ENCODE assay signal across 20 cellular contexts in the genomic region with DNA sequence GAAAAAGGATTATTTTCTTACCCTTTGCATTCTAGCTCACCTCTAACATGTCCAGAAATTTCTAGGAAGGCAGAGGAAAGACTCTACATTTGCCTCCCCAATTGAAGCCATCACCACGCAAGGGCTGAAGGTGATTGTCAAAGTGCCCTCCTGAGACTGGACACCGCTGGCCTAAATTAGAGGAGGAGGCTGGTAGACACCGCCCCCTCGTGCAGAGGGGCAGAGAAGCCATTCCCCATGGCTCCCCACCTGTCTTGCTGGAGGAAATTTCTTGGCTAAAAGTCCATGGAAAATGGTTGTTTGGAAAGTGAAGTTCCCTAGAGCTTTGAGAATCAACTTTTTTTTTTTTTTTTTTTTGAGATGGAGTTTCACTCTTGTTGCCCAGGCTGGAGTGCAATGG. TPM values are rescaled to one million over a fixed set of nuclear protein-coding genes. Genes with fewer than 3 reads are reported as not detected.
DNase-seq lines count a peak whose midpoint lies in the region; ATAC-seq and TF ChIP-seq lines count a peak whose summit lies in the region.
"Had no signal": no experiment of that assay in that cellular context is flagged by ENCODE, and none has a peak within 500 bp of the region (broad histone marks: within the 10 kb centered on the region; RNA-seq: fewer than 3 reads in every experiment).

No MANE protein-coding gene starts in this region.

- DNase-seq in heart left ventricle (no peak), left cardiac atrium (no peak), IMR-90 (no peak), endothelial cell (ENCODE audit: low spot score) (no peak), retina (no peak), upper lobe of left lung (no peak), ACHN (no peak)
- DNase-seq: 8988T; CD4-positive, CD25-positive, alpha-beta regulatory T cell; DMS79; Karpas-422; NCI-H1694; NCI-H2081; NCI-H2171; NCI-H345; RPMI8226; SK-N-SH had no signal

- H3K23ac ChIP-seq in IMR-90 (ENCODE audit: low read depth, low read length): no peak overlapping the region

- TF ChIP-seq EP300 in upper lobe of left lung (IDR thresholded peaks at IDR 0.05): no peak

- intact Hi-C loops in heart left ventricle (cut with DNase I) (no loop called here), left cardiac atrium (cut with DNase I) (no loop called here), IMR-90 (cut with micrococcal nuclease) (no loop called here)

- 0 out of 2 replicates have a peak overlapping the region, but pooled peaks have one; percentile 8 for H3K14ac ChIP-seq in IMR-90 (replicated peaks; ENCODE audit: low read depth, low read length)

- no peak overlapping the region for H2BK5ac ChIP-seq in IMR-90 (ENCODE audit: low read depth, low read length, poor library complexity, severe bottlenecking)

- H2AFZ ChIP-seq in IMR-90 (replicated peaks; ENCODE audit: low read length, poor library complexity): peak overlapping the region; percentile 25
- H2AFZ ChIP-seq: PC-9 had no signal

- in situ Hi-C loops in IMR-90 (cut with MboI; ENCODE audit: low sequenced_read_pairs): loop anchor here (25.0 kb wide), 1 partner anchor 564 kb away; no protein-coding TSS in a partner anchor
- in situ Hi-C loops in ACHN (cut with HindIII; ENCODE audit: low pct_ligation_motif_present, low pct_unique_long_range_greater_than_20kb, low sequenced_read_pairs): loop anchor here (25.0 kb wide), 1 partner anchor 711 kb away; no protein-coding TSS in a partner anchor

- no peak for TF ChIP-seq POLR2A in heart left ventricle (IDR thresholded peaks at IDR 0.05)
- no peak for TF ChIP-seq POLR2A in IMR-90 (IDR thresholded peaks at IDR 0.05; ENCODE audit: low read depth, low read length)
- no peak for TF ChIP-seq POLR2A in upper lobe of left lung (IDR thresholded peaks at IDR 0.05)

- H2BK15ac ChIP-seq in IMR-90 (ENCODE audit: low read depth, low read length): no peak overlapping the region

- no peaks in the 10 kb centered on the region for H3K36me3 Mint-ChIP-seq in endothelial cell (ENCODE audit: low read depth, unreplicated experiment)

- H3K27ac ChIP-seq in heart left ventricle (peak overlapping the region in 10 of 12 donors; percentile 4 to 88 (median 46)), IMR-90 (ENCODE audit: insufficient read depth, low read length) (no peak overlapping the region), skeletal muscle tissue (ENCODE audit: low read depth, low read length) (peak overlapping the region; percentile 11), upper lobe of left lung (no peak overlapping the region)
- H3K27ac ChIP-seq: PC-9 had no signal

- no peak overlapping the region for H2BK120ac ChIP-seq in IMR-90 (ENCODE audit: low read depth, low read length)

- no peak overlapping the region for H3K4me2 ChIP-seq in IMR-90 (ENCODE audit: low read depth, low read length)
- H3K4me2 ChIP-seq: PC-9, SK-N-SH had no signal

- H4K20me1 ChIP-seq in IMR-90 (ENCODE audit: insufficient read depth, low read length): no peaks in the 10 kb centered on the region

- peaks cover 20% of the 10 kb centered on the region for H3K4me1 Mint-ChIP-seq in endothelial cell (ENCODE audit: unreplicated experiment)

- ATAC-seq in heart left ventricle (peak in 1 of 4 donors; percentile 23), left cardiac atrium (no peak), IMR-90 (ENCODE audit: low read depth) (no peak), upper lobe of left lung (ENCODE audit: low FRiP score in 2 of 2) (no peak)

- H3K27me3 Mint-ChIP-seq in endothelial cell (ENCODE audit: unreplicated experiment): peaks cover 2% of the 10 kb centered on the region
- H3K27me3 Mint-ChIP-seq: CD4-positive, CD25-positive, alpha-beta regulatory T cell had no signal

- peaks cover 3% of the 10 kb centered on the region; the same call in 1 of the 2 replicates for H3K9me1 ChIP-seq in IMR-90 (ENCODE audit: insufficient read depth, low read length)

- peak overlapping the region; percentile 92 for H3K27ac Mint-ChIP-seq in endothelial cell (ENCODE audit: unreplicated experiment)
- H3K27ac Mint-ChIP-seq: CD4-positive, CD25-positive, alpha-beta regulatory T cell had no signal

- H3K4me1 ChIP-seq in heart left ventricle: peaks cover 0 to 59% (median 25%) of the 10 kb centered on the region in 12 donors
- H3K4me1 ChIP-seq in IMR-90 (ENCODE audit: control insufficient read depth, insufficient read depth, low read length): peaks cover 2% of the 10 kb centered on the region
- peaks cover 3 to 7% (median 7%) of the 10 kb centered on the region in 3 donors for H3K4me1 ChIP-seq in skeletal muscle tissue (ENCODE audit: control insufficient read depth in 3 of 3, insufficient read depth in 3 of 3, low read length in 3 of 3)
- H3K4me1 ChIP-seq in upper lobe of left lung: peaks cover 0 to 9% (median 2%) of the 10 kb centered on the region in 4 donors

- CTCF ChIA-PET in IMR-90 (lab: Yijun Ruan, JAX): interaction anchor here (1.3 kb wide), 1 partner anchor 11 kb away, joined by 3 read pairs; no protein-coding TSS in a partner anchor

- TF ChIP-seq CTCF in heart left ventricle (IDR thresholded peaks at IDR 0.05): no peak
- no peak for TF ChIP-seq CTCF in IMR-90 (conservative IDR thresholded peaks at IDR 0.05; ENCODE audit: low read depth, low read length)
- TF ChIP-seq CTCF in endothelial cell (IDR thresholded peaks at IDR 0.05; ENCODE audit: unreplicated experiment): no peak
- no peak for TF ChIP-seq CTCF in upper lobe of left lung (IDR thresholded peaks at IDR 0.05)

- no peak overlapping the region for H3K4me3 Mint-ChIP-seq in endothelial cell (ENCODE audit: unreplicated experiment)
- H3K4me3 Mint-ChIP-seq: CD4-positive, CD25-positive, alpha-beta regulatory T cell had no signal

- H3K27me3 ChIP-seq in heart left ventricle (no peaks in the 10 kb centered on the region), IMR-90 (ENCODE audit: control insufficient read depth, insufficient read depth, low read length) (no peaks in the 10 kb centered on the region), skeletal muscle tissue (ENCODE audit: control insufficient read depth in 3 of 3, insufficient read depth in 3 of 3, low read length in 3 of 3) (no peaks in the 10 kb centered on the region), upper lobe of left lung (no peaks in the 10 kb centered on the region)

- H3K9ac ChIP-seq in IMR-90 (ENCODE audit: low read depth, low read length) (no peak overlapping the region), skeletal muscle tissue (ENCODE audit: low read depth in 1 of 3, low read length in 3 of 3) (no peak overlapping the region)
- H3K9ac ChIP-seq: SK-N-SH had no signal

- 47 to 77% (median 68%) methylated on average over 4 of the region's 4 CpGs for WGBS in heart left ventricle, 4 donors
- WGBS in IMR-90 (ENCODE audit: extremely low coverage in 2 of 2, insufficient read length in 1 of 2), 2 experiments: no CpG with 5 or more reads among the region's 4 CpGs
- WGBS in upper lobe of left lung, 2 donors: 90 to 95% methylated on average over 4 of the region's 4 CpGs

- H2BK20ac ChIP-seq in IMR-90 (ENCODE audit: low read depth, low read length): no peak overlapping the region

- no TSS peak for BruUV-seq in IMR-90 (replicated peaks; lab: Mats Ljungman, UMichigan)

- no peaks in the 10 kb centered on the region for H3K9me3 Mint-ChIP-seq in endothelial cell (ENCODE audit: unreplicated experiment)
- H3K9me3 Mint-ChIP-seq: CD4-positive, CD25-positive, alpha-beta regulatory T cell had no signal

- H3K36me3 ChIP-seq in heart left ventricle: no peaks in the 10 kb centered on the region
- no peaks in the 10 kb centered on the region for H3K36me3 ChIP-seq in IMR-90 (ENCODE audit: control insufficient read depth, insufficient read depth, low read length)
- H3K36me3 ChIP-seq in skeletal muscle tissue (ENCODE audit: control insufficient read depth in 3 of 3, insufficient read depth in 3 of 3, low read length in 3 of 3): no peaks in the 10 kb centered on the region
- H3K36me3 ChIP-seq in upper lobe of left lung: no peaks in the 10 kb centered on the region
- H3K36me3 ChIP-seq: HAP-1 had no signal

- dilution Hi-C loops in IMR-90 (cut with HindIII; ENCODE audit: low sequenced_read_pairs, unreplicated experiment): no loop called here

- no peak overlapping the region for H2AK9ac ChIP-seq in IMR-90 (replicated peaks; ENCODE audit: low read depth, low read length, poor library complexity)

- no peak overlapping the region for H3K18ac ChIP-seq in IMR-90 (ENCODE audit: low read depth, low read length)

- H4K5ac ChIP-seq in IMR-90 (ENCODE audit: low read depth, low read length): no peak overlapping the region

- no peaks in the 10 kb centered on the region for H3K79me1 ChIP-seq in IMR-90 (ENCODE audit: low read depth in 1 of 2, low read length in 2 of 2)

- H4K91ac ChIP-seq in IMR-90 (ENCODE audit: insufficient read depth, low read depth, low read length): no peak overlapping the region

- no peak for TF ChIP-seq RAD21 in IMR-90 (IDR thresholded peaks at IDR 0.05; ENCODE audit: low read length)

- POLR2A ChIA-PET in IMR-90 (lab: Charles Lee; ENCODE audit: unreplicated experiment): interaction anchor here (0.5 kb wide), 1 partner anchor 98 kb away, joined by 3 read pairs; no protein-coding TSS in a partner anchor

- no peak overlapping the region for H3K4ac ChIP-seq in IMR-90 (ENCODE audit: low read depth, low read length)

- no peak overlapping the region for H3K56ac ChIP-seq in IMR-90 (ENCODE audit: extremely low read depth, insufficient read depth, low read length)

- H3K9me3 ChIP-seq in heart left ventricle (no peaks in the 10 kb centered on the region), IMR-90 (ENCODE audit: control insufficient read depth, insufficient read depth, low read length) (no peaks in the 10 kb centered on the region), skeletal muscle tissue (ENCODE audit: control insufficient read depth in 3 of 3, low read length in 3 of 3) (no peaks in the 10 kb centered on the region), upper lobe of left lung (no peaks in the 10 kb centered on the region)
- H3K9me3 ChIP-seq: HAP-1, SK-N-SH had no signal

- no peak overlapping the region for H4K8ac ChIP-seq in IMR-90 (ENCODE audit: low read depth in 2 of 2, low read length in 2 of 2)

- H3K4me3 ChIP-seq in heart left ventricle (no peak overlapping the region), IMR-90 (ENCODE audit: insufficient read depth, low read depth, low read length) (no peak overlapping the region), skeletal muscle tissue (ENCODE audit: low read length in 3 of 3) (no peak overlapping the region), upper lobe of left lung (no peak overlapping the region)
- H3K4me3 ChIP-seq: HAP-1, PC-9 had no signal

- peak overlapping the region; percentile 33; the same call in 1 of the 2 replicates for H2AK5ac ChIP-seq in IMR-90 (ENCODE audit: low read depth, low read length)

TF ChIP-seq in IMR-90, 13 proteins besides CTCF, POLR2A, EP300 and RAD21 (continues in another document):
- TF ChIP-seq BHLHE40 (IDR thresholded peaks at IDR 0.05; ENCODE audit: low read depth, low read length): no peak

RNA-seq across cellular contexts. Expression of gene CREB1, which starts 31.3 kb away (rescaled TPM):
- total RNA-seq in heart left ventricle (10 to 100 TPM; 32.1 to 58.9 (median 49.3) TPM), left cardiac atrium (10 to 100 TPM; 40.4 to 40.6 TPM), IMR-90 (2012; rRNA removed) (71.9 and 94.5 TPM in 2 replicates), endothelial cell (ENCODE audit: unreplicated experiment) (76.8 TPM), skeletal muscle tissue (30.8 TPM), upper lobe of left lung (10 to 100 TPM; 15.7 to 75.5 (median 41.8) TPM)
- polyA plus RNA-seq in heart left ventricle (1 to 10 TPM; 4.3 to 9.0 TPM), IMR-90 (2012; rRNA removed) (22.4 and 25.6 TPM in 2 replicates)
- 3.7 and 7.5 TPM in 2 replicates for polyA plus RNA-seq in IMR-90 (2012; cell fraction: cytosol; rRNA removed)
- polyA plus RNA-seq in IMR-90 (2012; cell fraction: nucleus; rRNA removed; ENCODE audit: low replicate concordance): 5.5 and 24.0 TPM in 2 replicates

Comparison
In these comparisons a context has a peak if more than half of its experiments do, and no peak if none do; other contexts are left out.
1. H3K27ac ChIP-seq: peak in heart left ventricle (10 of 12) and skeletal muscle tissue (single experiment); none in IMR-90 (single experiment) and upper lobe of left lung (0 of 4).